Comparison of ENCODE assay signal across 10 cellular contexts in genomic region chr2:105796791-105797190, GRCh38. TPM values are rescaled to one million over a fixed set of nuclear protein-coding genes. Genes with fewer than 3 reads are reported as not detected.
A peak's percentile ranks its signal among the peaks of the same experiment; 100 is the strongest.
DNase-seq lines count a peak whose midpoint lies in the region; ATAC-seq and TF ChIP-seq lines count a peak whose summit lies in the region.
"Had no signal": no experiment of that assay in that cellular context is flagged by ENCODE, and none has a peak within 500 bp of the region (broad histone marks: within the 10 kb centered on the region; RNA-seq: fewer than 3 reads in every experiment).

No MANE protein-coding gene starts in this region.

- H3K27ac ChIP-seq in iPS-20b (ENCODE audit: low read length) (no peak overlapping the region), tibial nerve (peak overlapping the region in 3 of 4 donors; percentile 11 to 68 (median 45)), ascending aorta (peak overlapping the region in 1 of 2 donors; percentile 29)

- H3K9me3 Mint-ChIP-seq in activated naive CD4-positive, alpha-beta T cell treated with anti-CD3 and anti-CD28 coated beads, Interleukin-2, amount 10 ng/mL, durations not matched to agents 7 days and 5 days: no peaks in the 10 kb centered on the region

- no peaks in the 10 kb centered on the region for H3K27me3 Mint-ChIP-seq in activated naive CD4-positive, alpha-beta T cell treated with anti-CD3 and anti-CD28 coated beads, Interleukin-2, amount 10 ng/mL, durations not matched to agents 7 days and 5 days
- no peaks in the 10 kb centered on the region for H3K27me3 Mint-ChIP-seq in T-helper 17 cell

- peaks cover 48% of the 10 kb centered on the region for H3K36me3 Mint-ChIP-seq in activated naive CD4-positive, alpha-beta T cell treated with anti-CD3 and anti-CD28 coated beads, Interleukin-2, amount 10 ng/mL, durations not matched to agents 7 days and 5 days
- H3K36me3 Mint-ChIP-seq in T-helper 17 cell (ENCODE audit: low read depth): no peaks in the 10 kb centered on the region

- H3K36me3 ChIP-seq in iPS-20b (ENCODE audit: insufficient read depth, low read depth, low read length) (no peaks in the 10 kb centered on the region), tibial nerve (no peaks in the 10 kb centered on the region), ascending aorta (no peaks in the 10 kb centered on the region)

- no peaks in the 10 kb centered on the region for H3K27me3 ChIP-seq in iPS-20b (ENCODE audit: insufficient read depth, low read length)
- no peaks in the 10 kb centered on the region for H3K27me3 ChIP-seq in tibial nerve
- no peaks in the 10 kb centered on the region for H3K27me3 ChIP-seq in ascending aorta

- peak overlapping the region; percentile 1; the same call in 1 of the 2 replicates for H3K9ac ChIP-seq in iPS-20b (ENCODE audit: low read depth, low read length)

- ATAC-seq in T-helper 17 cell (no peak), GM21447 (IDR thresholded peaks at IDR 0.05; ENCODE audit: unreplicated experiment) (no peak), GM18502 (IDR thresholded peaks at IDR 0.05; ENCODE audit: poor library complexity, unreplicated experiment) (no peak)

- intact Hi-C loops in ascending aorta (cut with DNase I): no loop called here

- H3K4me1 ChIP-seq in iPS-20b (ENCODE audit: insufficient read depth, low read length) (peaks cover 38% of the 10 kb centered on the region), tibial nerve (peaks cover 0 to 84% (median 42%) of the 10 kb centered on the region in 4 donors), ascending aorta (peaks cover 20 to 49% of the 10 kb centered on the region in 2 donors)

- peaks cover 98% of the 10 kb centered on the region for H3K4me1 Mint-ChIP-seq in activated naive CD4-positive, alpha-beta T cell treated with anti-CD3 and anti-CD28 coated beads, Interleukin-2, amount 10 ng/mL, durations not matched to agents 7 days and 5 days
- peaks cover 74% of the 10 kb centered on the region for H3K4me1 Mint-ChIP-seq in T-helper 17 cell

- TF ChIP-seq POLR2A in tibial nerve (IDR thresholded peaks at IDR 0.05): no peak

- H3K4me3 ChIP-seq in iPS-20b (ENCODE audit: low read length) (no peak overlapping the region), tibial nerve (no peak overlapping the region), ascending aorta (no peak overlapping the region)

- TF ChIP-seq CTCF in tibial nerve (IDR thresholded peaks at IDR 0.05) (no peak), ascending aorta (IDR thresholded peaks at IDR 0.05) (no peak)

- H3K9me3 ChIP-seq in T-helper 17 cell (ENCODE audit: control insufficient read depth, low read length, poor library complexity, severe bottlenecking) (no peaks in the 10 kb centered on the region), iPS-20b (ENCODE audit: insufficient read depth, low read depth, low read length) (no peaks in the 10 kb centered on the region), tibial nerve (no peaks in the 10 kb centered on the region), ascending aorta (no peaks in the 10 kb centered on the region)

- peak overlapping the region; percentile 63 for H3K4me3 Mint-ChIP-seq in activated naive CD4-positive, alpha-beta T cell treated with anti-CD3 and anti-CD28 coated beads, Interleukin-2, amount 10 ng/mL, durations not matched to agents 7 days and 5 days
- peak overlapping the region; percentile 69 for H3K4me3 Mint-ChIP-seq in T-helper 17 cell

- CTCF ChIA-PET in activated naive CD4-positive, alpha-beta T cell treated with anti-CD3 and anti-CD28 coated beads, Interleukin-2, amount 10 ng/mL, durations not matched to agents 7 days and 5 days (lab: Charles Lee): interaction anchor here (0.5 to 1.5 kb wide), 3 partner anchors 32 to 216 kb away, joined by 3 read pairs; no protein-coding TSS in a partner anchor

- TF ChIP-seq EP300 in tibial nerve (IDR thresholded peaks at IDR 0.05): no peak

- no peak for DNase-seq in activated naive CD4-positive, alpha-beta T cell treated with anti-CD3 and anti-CD28 coated beads, Interleukin-2, amount 10 ng/mL, durations not matched to agents 7 days and 5 days
- no peak for DNase-seq in activated naive CD4-positive, alpha-beta T cell treated with Interleukin-2 at 50 U/mL for 16 hours
- DNase-seq in T-helper 17 cell (no peak), tibial nerve (ENCODE audit: low spot score in 2 of 2) (no peak), ascending aorta (ENCODE audit: low spot score in 2 of 2) (no peak)
- DNase-seq: NCI-H446, occipital lobe had no signal

- H3K27ac Mint-ChIP-seq in activated naive CD4-positive, alpha-beta T cell treated with anti-CD3 and anti-CD28 coated beads, Interleukin-2, amount 10 ng/mL, durations not matched to agents 7 days and 5 days: peak overlapping the region; percentile 98
- peak overlapping the region; percentile 93 for H3K27ac Mint-ChIP-seq in T-helper 17 cell

RNA-seq across cellular contexts. Expression of gene NCK2, which starts 52.1 kb away (rescaled TPM):
- total RNA-seq in T-helper 17 cell (100 to 1,000 TPM; 114 to 151 TPM), tibial nerve (10 to 100 TPM; 22.6 to 35.9 (median 28.1) TPM), ascending aorta (57.6 TPM)
